ENCODE assay signal across 13 cellular contexts in the genomic region with DNA sequence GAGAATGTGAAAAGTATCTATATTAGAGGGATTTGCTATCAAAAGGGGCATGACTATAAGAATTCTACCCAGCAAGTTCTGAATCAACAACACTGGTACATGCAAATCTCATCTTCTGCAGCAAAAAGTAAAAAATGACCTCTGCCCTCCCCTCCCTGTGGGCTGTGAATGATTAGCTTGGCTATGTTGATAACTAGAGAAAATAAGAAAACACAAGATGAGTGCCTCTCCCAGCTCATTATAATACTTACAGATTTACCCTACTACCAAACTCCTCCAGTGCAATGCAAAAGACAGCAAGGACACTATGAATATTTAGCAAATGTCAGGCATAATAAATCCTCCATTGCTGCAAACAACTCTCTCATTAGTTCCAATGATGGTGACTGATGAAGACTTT.
DNase-seq lines count a peak whose midpoint lies in the region; ATAC-seq, FAIRE-seq and TF ChIP-seq lines count a peak whose summit lies in the region.
"Had no signal": no experiment of that assay in that cellular context is flagged by ENCODE, and none has a peak within 500 bp of the region (broad histone marks: within the 10 kb centered on the region; RNA-seq: fewer than 3 reads in every experiment).

No MANE protein-coding gene starts in this region.

- ATAC-seq in CD4-positive, CD25-positive, alpha-beta regulatory T cell (ENCODE audit: low read depth in 2 of 2), result no peak
- ATAC-seq in gastrocnemius medialis (no peak), GM18907 (IDR thresholded peaks at IDR 0.05; ENCODE audit: unreplicated experiment) (no peak), omental fat pad (ENCODE audit: low FRiP score) (no peak)
- ATAC-seq: activated T-cell treated with anti-CD3 and anti-CD28 coated beads, Interleukin-2, amount 50 U/mL, for 72 hours; stimulated activated naive CD8-positive, alpha-beta T cell treated with anti-CD3 and anti-CD28 coated beads, Interleukin-15, Interleukin-2, amounts not matched to agents 100 U/mL and 50 U/mL, for 24 hours had no signal

- peaks cover 39% of the 10 kb centered on the region for H3K36me3 ChIP-seq in CD4-positive, CD25-positive, alpha-beta regulatory T cell (ENCODE audit: control insufficient read depth, insufficient read depth, low read length)
- H3K36me3 ChIP-seq in keratinocyte (ENCODE audit: control insufficient read depth in 2 of 2, extremely low read depth in 1 of 2, insufficient read depth in 2 of 2, low read length in 2 of 2) (peaks cover 5 to 9% of the 10 kb centered on the region in 2 experiments), gastrocnemius medialis (peaks cover 0 to 7% of the 10 kb centered on the region in 2 donors)

- no peak overlapping the region for H3K9ac ChIP-seq in keratinocyte (ENCODE audit: control insufficient read depth, extremely low read depth, insufficient read depth, low read length)

- no peak overlapping the region for H3K4me3 Mint-ChIP-seq in CD4-positive, CD25-positive, alpha-beta regulatory T cell
- H3K4me3 Mint-ChIP-seq in activated T-helper 1 cell treated with anti-CD3 and anti-CD28 coated beads, Interleukin-12 subunit alpha, Interleukin-12 subunit beta, Interleukin-2, Interleukin-4 antibody, amounts not matched to agents 30 ng/mL and 10 ng/mL and 1 ng/mL, durations not matched to agents 14 hours and 24 hours and 36 hours, result no peak overlapping the region
- H3K4me3 Mint-ChIP-seq: activated T-cell treated with anti-CD3 and anti-CD28 coated beads, Interleukin-2, amount 50 U/mL, for 72 hours had no signal

- DNase-seq in CD4-positive, CD25-positive, alpha-beta regulatory T cell, result no peak
- no peak for DNase-seq in RCC 7860 (ENCODE audit: low spot score)
- no peak for DNase-seq in keratinocyte (ENCODE audit: low read depth, low spot score)
- DNase-seq in gastrocnemius medialis, result no peak
- DNase-seq in activated T-helper 1 cell treated with anti-CD3 and anti-CD28 coated beads, Interleukin-12 subunit alpha, Interleukin-12 subunit beta, Interleukin-2, Interleukin-4 antibody, amounts not matched to agents 30 ng/mL and 10 ng/mL and 1 ng/mL, durations not matched to agents 14 hours and 24 hours and 36 hours (ENCODE audit: low spot score), result no peak
- DNase-seq in stimulated activated CD4-positive, alpha-beta T cell treated with anti-CD3 and anti-CD28 coated beads, Interleukin-12 subunit alpha, Interleukin-12 subunit beta, amount 100 ng/mL, for 4 hours, result no peak
- no peak for DNase-seq in omental fat pad (ENCODE audit: low spot score)
- DNase-seq: activated T-cell treated with anti-CD3 and anti-CD28 coated beads, Interleukin-2, amount 50 U/mL, for 72 hours; dermis blood vessel endothelial cell; NCI-H1092; NCI-H748 treated with DMSO at 0.1 percent for 48 hours; stimulated activated naive CD8-positive, alpha-beta T cell treated with anti-CD3 and anti-CD28 coated beads, Interleukin-15, Interleukin-2, amounts not matched to agents 100 U/mL and 50 U/mL, for 24 hours had no signal

- H3K36me3 Mint-ChIP-seq in CD4-positive, CD25-positive, alpha-beta regulatory T cell, result peaks cover 20% of the 10 kb centered on the region
- peaks cover 36% of the 10 kb centered on the region for H3K36me3 Mint-ChIP-seq in activated T-helper 1 cell treated with anti-CD3 and anti-CD28 coated beads, Interleukin-12 subunit alpha, Interleukin-12 subunit beta, Interleukin-2, Interleukin-4 antibody, amounts not matched to agents 30 ng/mL and 10 ng/mL and 1 ng/mL, durations not matched to agents 14 hours and 24 hours and 36 hours (ENCODE audit: low read depth)

- H3K27ac Mint-ChIP-seq in CD4-positive, CD25-positive, alpha-beta regulatory T cell, result no peak overlapping the region
- H3K27ac Mint-ChIP-seq in activated T-helper 1 cell treated with anti-CD3 and anti-CD28 coated beads, Interleukin-12 subunit alpha, Interleukin-12 subunit beta, Interleukin-2, Interleukin-4 antibody, amounts not matched to agents 30 ng/mL and 10 ng/mL and 1 ng/mL, durations not matched to agents 14 hours and 24 hours and 36 hours, result no peak overlapping the region
- H3K27ac Mint-ChIP-seq: activated T-cell treated with anti-CD3 and anti-CD28 coated beads, Interleukin-2, amount 50 U/mL, for 72 hours had no signal

- H3K4me1 ChIP-seq in CD4-positive, CD25-positive, alpha-beta regulatory T cell (ENCODE audit: control insufficient read depth, insufficient read depth, low read length, poor library complexity, severe bottlenecking), result peaks cover 77% of the 10 kb centered on the region
- peaks cover 36% of the 10 kb centered on the region for H3K4me1 ChIP-seq in keratinocyte (ENCODE audit: control insufficient read depth, extremely low read depth, insufficient read depth, low read length)
- peaks cover 51 to 64% of the 10 kb centered on the region in 2 donors for H3K4me1 ChIP-seq in gastrocnemius medialis

- no peaks in the 10 kb centered on the region for H3K9me3 Mint-ChIP-seq in CD4-positive, CD25-positive, alpha-beta regulatory T cell
- peaks cover 4% of the 10 kb centered on the region for H3K9me3 Mint-ChIP-seq in activated T-helper 1 cell treated with anti-CD3 and anti-CD28 coated beads, Interleukin-12 subunit alpha, Interleukin-12 subunit beta, Interleukin-2, Interleukin-4 antibody, amounts not matched to agents 30 ng/mL and 10 ng/mL and 1 ng/mL, durations not matched to agents 14 hours and 24 hours and 36 hours
- H3K9me3 Mint-ChIP-seq: activated T-cell treated with anti-CD3 and anti-CD28 coated beads, Interleukin-2, amount 50 U/mL, for 72 hours had no signal

- peaks cover 28% of the 10 kb centered on the region for H3K79me2 ChIP-seq in keratinocyte (ENCODE audit: control insufficient read depth, insufficient read depth, low read length)

- dilution Hi-C loops in keratinocyte (cut with MboI; ENCODE audit: extremely low pct_ligation_motif_present, low sequenced_read_pairs), result no loop called here

- in situ Hi-C loops in gastrocnemius medialis (cut with MboI; ENCODE audit: low sequenced_read_pairs in 4 of 4), result no loop called here

- peak overlapping the region; percentile 97 for H3K4me2 ChIP-seq in keratinocyte (ENCODE audit: control insufficient read depth, extremely low read depth, insufficient read depth, low read depth, low read length)

- no peak for TF ChIP-seq POLR2A in gastrocnemius medialis (IDR thresholded peaks at IDR 0.05)

- H3K4me1 Mint-ChIP-seq in CD4-positive, CD25-positive, alpha-beta regulatory T cell, result peaks cover 26 to 47% (median 29%) of the 10 kb centered on the region in 4 donors
- peaks cover 22% of the 10 kb centered on the region for H3K4me1 Mint-ChIP-seq in activated T-helper 1 cell treated with anti-CD3 and anti-CD28 coated beads, Interleukin-12 subunit alpha, Interleukin-12 subunit beta, Interleukin-2, Interleukin-4 antibody, amounts not matched to agents 30 ng/mL and 10 ng/mL and 1 ng/mL, durations not matched to agents 14 hours and 24 hours and 36 hours (ENCODE audit: low read depth)

- H3K9me3 ChIP-seq in CD4-positive, CD25-positive, alpha-beta regulatory T cell (ENCODE audit: control insufficient read depth in 2 of 2, low read length in 2 of 2), result no peaks in the 10 kb centered on the region
- H3K9me3 ChIP-seq in keratinocyte (ENCODE audit: control insufficient read depth, low read depth, low read length) (no peaks in the 10 kb centered on the region), gastrocnemius medialis (no peaks in the 10 kb centered on the region)

- no peaks in the 10 kb centered on the region for H3K9me1 ChIP-seq in keratinocyte (ENCODE audit: control insufficient read depth, extremely low read depth, insufficient read depth, low read length)

- H4K20me1 ChIP-seq in keratinocyte (ENCODE audit: control insufficient read depth, extremely low read depth, insufficient read depth, low read length), result no peaks in the 10 kb centered on the region

- intact Hi-C loops in gastrocnemius medialis (cut with DNase I; ENCODE audit: low total_unique reads), result loop anchor here (2.0 to 10.0 kb wide), 4 partner anchors 48 to 1094 kb away; partner anchors contain the start of genes GPR157 and H6PD
- intact Hi-C loops in activated T-helper 1 cell treated with anti-CD3 and anti-CD28 coated beads, Interleukin-12 subunit alpha, Interleukin-12 subunit beta, Interleukin-2, Interleukin-4 antibody, amounts not matched to agents 30 ng/mL and 10 ng/mL and 1 ng/mL, durations not matched to agents 14 hours and 24 hours and 36 hours (cut with micrococcal nuclease), result loop anchor here (5.0 kb wide), 3 partner anchors 43 to 227 kb away; no protein-coding TSS in a partner anchor

- no peak overlapping the region for H2AFZ ChIP-seq in keratinocyte (ENCODE audit: control insufficient read depth, low read length)

- no peaks in the 10 kb centered on the region for H3K27me3 ChIP-seq in CD4-positive, CD25-positive, alpha-beta regulatory T cell (ENCODE audit: control insufficient read depth, insufficient read depth, low read length)
- H3K27me3 ChIP-seq in keratinocyte (ENCODE audit: control insufficient read depth, extremely low read depth, insufficient read depth, low read length), result no peaks in the 10 kb centered on the region
- H3K27me3 ChIP-seq in gastrocnemius medialis, result no peaks in the 10 kb centered on the region

- H3K4me3 ChIP-seq in CD4-positive, CD25-positive, alpha-beta regulatory T cell (ENCODE audit: low read depth, low read length), result peak overlapping the region; percentile 98
- H3K4me3 ChIP-seq in keratinocyte (ENCODE audit: control insufficient read depth in 2 of 3, extremely low read depth in 1 of 3, insufficient read depth in 2 of 3, low read depth in 1 of 3, low read length in 3 of 3) (no peak overlapping the region), gastrocnemius medialis (peak overlapping the region; percentile 68 to 95 (median 92))

- H3K27ac ChIP-seq in CD4-positive, CD25-positive, alpha-beta regulatory T cell (ENCODE audit: insufficient read depth, low read length, poor library complexity, severe bottlenecking), result peak overlapping the region; percentile 27
- no peak overlapping the region for H3K27ac ChIP-seq in keratinocyte (ENCODE audit: control insufficient read depth, insufficient read depth, low read length)
- peak overlapping the region; percentile 91 to 100 (median 96) for H3K27ac ChIP-seq in gastrocnemius medialis

- no peak for TF ChIP-seq CTCF in keratinocyte (optimal IDR thresholded peaks at IDR 0.05 in 1 of 3, IDR thresholded peaks at IDR 0.05 in 1 of 3, conservative IDR thresholded peaks at IDR 0.05 in 1 of 3; ENCODE audit: extremely low read depth in 1 of 3, insufficient read depth in 2 of 3, low read length in 3 of 3)
- no peak for TF ChIP-seq CTCF in gastrocnemius medialis (IDR thresholded peaks at IDR 0.05 in 4 of 5, conservative IDR thresholded peaks at IDR 0.05 in 1 of 5)
- TF ChIP-seq CTCF in omental fat pad (IDR thresholded peaks at IDR 0.05), result no peak

- H3K27me3 Mint-ChIP-seq in CD4-positive, CD25-positive, alpha-beta regulatory T cell, result no peaks in the 10 kb centered on the region
- H3K27me3 Mint-ChIP-seq in activated T-helper 1 cell treated with anti-CD3 and anti-CD28 coated beads, Interleukin-12 subunit alpha, Interleukin-12 subunit beta, Interleukin-2, Interleukin-4 antibody, amounts not matched to agents 30 ng/mL and 10 ng/mL and 1 ng/mL, durations not matched to agents 14 hours and 24 hours and 36 hours (ENCODE audit: insufficient read depth), result no peaks in the 10 kb centered on the region

- FAIRE-seq in RCC 7860 (lab: Jason Lieb, UNC), result peak; percentile 43
- no peak for FAIRE-seq in keratinocyte (lab: Jason Lieb, UNC)

Comparison
In these comparisons a context has a peak if more than half of its experiments do, and no peak if none do; other contexts are left out.
1. H3K4me3 ChIP-seq: peak in CD4-positive, CD25-positive, alpha-beta regulatory T cell (single experiment) and gastrocnemius medialis (4 of 4); none in keratinocyte (0 of 3).